ENCODE assay signal across 8 cellular contexts in genomic region chr2:71801969-71802368, GRCh38.
DNase-seq lines count a peak whose midpoint lies in the region; ATAC-seq and TF ChIP-seq lines count a peak whose summit lies in the region.

No MANE protein-coding gene starts in this region.

- WGBS in thyroid gland, 2 donors = 80 to 96% methylated on average over 2 to 7 of the region's 8 CpGs

- POLR2A ChIA-PET in CD8-positive, alpha-beta T cell (lab: Charles Lee) = no interaction called here

- H3K36me3 Mint-ChIP-seq in CD8-positive, alpha-beta T cell = no peaks in the 10 kb centered on the region

- peaks cover 5% of the 10 kb centered on the region for H3K27me3 Mint-ChIP-seq in CD8-positive, alpha-beta T cell (ENCODE audit: low read depth)

- no peaks in the 10 kb centered on the region for H3K36me3 ChIP-seq in thyroid gland
- no peaks in the 10 kb centered on the region for H3K36me3 ChIP-seq in CD8-positive, alpha-beta T cell (ENCODE audit: insufficient read depth, low read length)
- H3K36me3 ChIP-seq in effector memory CD4-positive, alpha-beta T cell (ENCODE audit: control insufficient read depth, insufficient read depth, low read length) = no peaks in the 10 kb centered on the region

- no peak for ATAC-seq in CD8-positive, alpha-beta T cell
- no peak for ATAC-seq in HG03159 (IDR thresholded peaks at IDR 0.05; ENCODE audit: unreplicated experiment)

- no peaks in the 10 kb centered on the region for H3K9me3 Mint-ChIP-seq in CD8-positive, alpha-beta T cell

- no peak overlapping the region for H3K27ac ChIP-seq in thyroid gland
- no peak overlapping the region for H3K27ac ChIP-seq in CD8-positive, alpha-beta T cell (ENCODE audit: low read depth, low read length)
- no peak overlapping the region for H3K27ac ChIP-seq in effector memory CD4-positive, alpha-beta T cell (ENCODE audit: insufficient read depth, low read length, poor library complexity, severe bottlenecking)

- peaks cover 0 to 7% of the 10 kb centered on the region in 2 donors for H3K4me1 ChIP-seq in thyroid gland
- no peaks in the 10 kb centered on the region for H3K4me1 ChIP-seq in CD8-positive, alpha-beta T cell (ENCODE audit: insufficient read depth, low read length)
- H3K4me1 ChIP-seq in effector memory CD4-positive, alpha-beta T cell (ENCODE audit: control insufficient read depth, insufficient read depth, low read length, poor library complexity, severe bottlenecking) = no peaks in the 10 kb centered on the region

- no peaks in the 10 kb centered on the region for H3K4me1 Mint-ChIP-seq in CD8-positive, alpha-beta T cell (ENCODE audit: low read depth)

- TF ChIP-seq CTCF in thyroid gland (IDR thresholded peaks at IDR 0.05) = peak in 1 of 6 experiments; percentile 31
- TF ChIP-seq CTCF in CD8-positive, alpha-beta T cell (IDR thresholded peaks at IDR 0.05) = no peak

- no peak overlapping the region for H3K4me3 Mint-ChIP-seq in CD8-positive, alpha-beta T cell

- no peak overlapping the region for H3K27ac Mint-ChIP-seq in CD8-positive, alpha-beta T cell

- H3K4me3 ChIP-seq in thyroid gland (replicated peaks in 1 of 3) = no peak overlapping the region
- no peak overlapping the region for H3K4me3 ChIP-seq in CD8-positive, alpha-beta T cell (ENCODE audit: low read depth, low read length)
- H3K4me3 ChIP-seq in effector memory CD4-positive, alpha-beta T cell (ENCODE audit: insufficient read depth, low read depth, low read length, poor library complexity, severe bottlenecking) = no peak overlapping the region

- no peak for TF ChIP-seq POLR2A in thyroid gland (IDR thresholded peaks at IDR 0.05)

- DNase-seq in CMK (ENCODE audit: low read depth) = peak; percentile 4
- DNase-seq in HuH-7 (ENCODE audit: low spot score) = peak; percentile 64
- peak; percentile 68 for DNase-seq in astrocyte of the hippocampus (ENCODE audit: low read depth, low spot score)
- peak; percentile 93 for DNase-seq in iPS-NIHi7 (ENCODE audit: extremely low spot score)
- DNase-seq in thyroid gland = peak; percentile 19 to 24
- DNase-seq in CD8-positive, alpha-beta T cell = no peak
- no peak for DNase-seq in effector memory CD4-positive, alpha-beta T cell

- intact Hi-C loops in thyroid gland (cut with DNase I) = no loop called here
- intact Hi-C loops in CD8-positive, alpha-beta T cell (cut with DNase I, micrococcal nuclease) = no loop called here

- no peaks in the 10 kb centered on the region for H3K27me3 ChIP-seq in thyroid gland
- no peaks in the 10 kb centered on the region for H3K27me3 ChIP-seq in CD8-positive, alpha-beta T cell (ENCODE audit: insufficient read depth, low read length)
- H3K27me3 ChIP-seq in effector memory CD4-positive, alpha-beta T cell (replicated peaks; ENCODE audit: control insufficient read depth, insufficient read depth, low read length, poor library complexity, severe bottlenecking) = no peaks in the 10 kb centered on the region

- CTCF ChIA-PET in CD8-positive, alpha-beta T cell (lab: Charles Lee) = no interaction called here

- H3K9me3 ChIP-seq in thyroid gland = no peaks in the 10 kb centered on the region
- H3K9me3 ChIP-seq in CD8-positive, alpha-beta T cell (ENCODE audit: low read length) = no peaks in the 10 kb centered on the region
- H3K9me3 ChIP-seq in effector memory CD4-positive, alpha-beta T cell (ENCODE audit: control insufficient read depth, low read length) = no peaks in the 10 kb centered on the region

Comparison
In these comparisons a context has a peak if more than half of its experiments do, and no peak if none do; other contexts are left out.
1. DNase-seq: peak in CMK (single experiment), HuH-7 (single experiment), astrocyte of the hippocampus (single experiment), iPS-NIHi7 (single experiment) and thyroid gland (2 of 2); none in CD8-positive, alpha-beta T cell (0 of 7) and effector memory CD4-positive, alpha-beta T cell (0 of 3).